8 cellular contexts compared by ENCODE assay signal in genomic region chr2:113692698-113693428, GRCh38.
A peak's percentile ranks its signal among the peaks of the same experiment; 100 is the strongest.
DNase-seq lines count a peak whose midpoint lies in the region; ATAC-seq and TF ChIP-seq lines count a peak whose summit lies in the region.

No MANE protein-coding gene starts in this region.

- H3K27ac Mint-ChIP-seq in activated naive CD8-positive, alpha-beta T cell, result peak overlapping the region; percentile 99
- no peak overlapping the region for H3K27ac Mint-ChIP-seq in chondrocyte (ENCODE audit: unreplicated experiment)

- peaks cover 46% of the 10 kb centered on the region for H3K4me1 Mint-ChIP-seq in activated naive CD8-positive, alpha-beta T cell (ENCODE audit: low read depth)
- H3K4me1 Mint-ChIP-seq in chondrocyte (ENCODE audit: low read depth), result no peaks in the 10 kb centered on the region

- no peaks in the 10 kb centered on the region for H3K9me3 Mint-ChIP-seq in activated naive CD8-positive, alpha-beta T cell (ENCODE audit: low read depth)
- peaks cover 2% of the 10 kb centered on the region for H3K9me3 Mint-ChIP-seq in chondrocyte (ENCODE audit: low read depth)

- peaks cover 2% of the 10 kb centered on the region for H3K36me3 Mint-ChIP-seq in activated naive CD8-positive, alpha-beta T cell
- peaks cover 3% of the 10 kb centered on the region for H3K36me3 Mint-ChIP-seq in chondrocyte (ENCODE audit: low read depth)

- H3K4me3 Mint-ChIP-seq in activated naive CD8-positive, alpha-beta T cell, result peak overlapping the region; percentile 86
- no peak overlapping the region for H3K4me3 Mint-ChIP-seq in chondrocyte (ENCODE audit: unreplicated experiment)

- POLR2A ChIA-PET in GM10248 (lab: Yijun Ruan, JAX), result no interaction called here

- CTCF ChIA-PET in GM10248 (lab: Yijun Ruan, JAX), result interaction anchor here (1.4 to 3.3 kb wide), 2 partner anchors 9 to 89 kb away, joined by 4 to 21 read pairs; no protein-coding TSS in a partner anchor

- in situ Hi-C loops in G401 (cut with HindIII; ENCODE audit: low sequenced_read_pairs), result no loop called here

- TF ChIP-seq CTCF in GM10248 (IDR thresholded peaks at IDR 0.05; ENCODE audit: control extremely low read depth, extremely low read depth, low read depth, missing control alignments), result no peak
- TF ChIP-seq CTCF in chondrocyte (IDR thresholded peaks at IDR 0.05), result no peak

- peak; percentile 82 for ATAC-seq in GM21360 (IDR thresholded peaks at IDR 0.05; ENCODE audit: unreplicated experiment)
- ATAC-seq in HG03460 (IDR thresholded peaks at IDR 0.05; ENCODE audit: unreplicated experiment), result peak; percentile 76
- ATAC-seq in left lobe of liver, result no peak

- no peaks in the 10 kb centered on the region for H3K27me3 Mint-ChIP-seq in activated naive CD8-positive, alpha-beta T cell
- peaks cover 13% of the 10 kb centered on the region for H3K27me3 Mint-ChIP-seq in chondrocyte (ENCODE audit: low read depth)

- DNase-seq in GM10248 (ENCODE audit: extremely low spot score), result peak; percentile 57
- no peak for DNase-seq in islet precursor cell
- no peak for DNase-seq in left lobe of liver (ENCODE audit: low spot score)
- no peak for DNase-seq in chondrocyte (ENCODE audit: low spot score)
- DNase-seq in G401 (ENCODE audit: low spot score), result no peak
